ENCODE assay signal across 1 cellular context in the genomic region with DNA sequence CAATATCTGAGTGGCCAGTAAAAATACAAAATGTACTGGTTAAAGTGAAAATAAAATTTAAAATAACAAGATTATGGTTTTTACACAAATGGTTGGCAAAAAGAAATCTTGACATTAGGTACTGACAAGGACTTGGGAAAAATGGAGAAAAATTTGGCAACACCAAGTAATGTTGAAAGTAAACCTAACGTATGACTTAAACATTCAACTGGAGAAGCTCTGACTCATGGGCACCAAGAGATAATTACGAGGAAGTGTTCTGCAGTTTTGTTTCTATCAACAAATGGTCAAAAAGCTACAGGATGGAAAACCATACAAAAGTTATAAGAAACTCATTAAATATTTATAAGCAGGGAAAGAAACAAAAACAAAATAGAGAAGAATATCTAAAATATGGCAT.
TF ChIP-seq lines count a peak whose summit lies in the region.

No MANE protein-coding gene starts in this region.

TF ChIP-seq in IMR-90, 13 proteins besides CTCF, POLR2A, EP300 and RAD21:
- TF ChIP-seq FOS (IDR thresholded peaks at IDR 0.05; ENCODE audit: low read depth, low read length) (no peak), CEBPB (IDR thresholded peaks at IDR 0.05; ENCODE audit: low read depth, low read length) (no peak), SMC3 (IDR thresholded peaks at IDR 0.05; ENCODE audit: low read depth, low read length) (no peak), CHD1 (IDR thresholded peaks at IDR 0.05; ENCODE audit: low read depth, low read length) (no peak), MAZ (IDR thresholded peaks at IDR 0.05; ENCODE audit: borderline replicate concordance, low read depth, low read length) (no peak), MAFK (IDR thresholded peaks at IDR 0.05; ENCODE audit: low read depth, low read length) (no peak), ELK1 (IDR thresholded peaks at IDR 0.05; ENCODE audit: borderline replicate concordance, low read depth, low read length) (no peak), MXI1 (IDR thresholded peaks at IDR 0.05; ENCODE audit: borderline replicate concordance, low read depth, low read length) (no peak), NFE2L2 (IDR thresholded peaks at IDR 0.05; ENCODE audit: low read depth, low read length) (no peak), RCOR1 (IDR thresholded peaks at IDR 0.05; ENCODE audit: insufficient replicate concordance, low read length) (no peak), RFX5 (IDR thresholded peaks at IDR 0.05; ENCODE audit: low read depth, low read length) (no peak), BHLHE40 (IDR thresholded peaks at IDR 0.05; ENCODE audit: low read depth, low read length) (no peak)
- TF ChIP-seq, protein P1, sequence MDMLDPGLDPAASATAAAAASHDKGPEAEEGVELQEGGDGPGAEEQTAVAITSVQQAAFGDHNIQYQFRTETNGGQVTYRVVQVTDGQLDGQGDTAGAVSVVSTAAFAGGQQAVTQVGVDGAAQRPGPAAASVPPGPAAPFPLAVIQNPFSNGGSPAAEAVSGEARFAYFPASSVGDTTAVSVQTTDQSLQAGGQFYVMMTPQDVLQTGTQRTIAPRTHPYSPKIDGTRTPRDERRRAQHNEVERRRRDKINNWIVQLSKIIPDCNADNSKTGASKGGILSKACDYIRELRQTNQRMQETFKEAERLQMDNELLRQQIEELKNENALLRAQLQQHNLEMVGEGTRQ (IDR thresholded peaks at IDR 0.05; ENCODE audit: low read depth, low read length), result no peak
